Comparison of ENCODE assay signal across 23 cellular contexts in genomic region chr2:48768669-48769068, GRCh38. TPM values are rescaled to one million over a fixed set of nuclear protein-coding genes. Genes with fewer than 3 reads are reported as not detected.
A peak's percentile ranks its signal among the peaks of the same experiment; 100 is the strongest.
DNase-seq lines count a peak whose midpoint lies in the region; TF ChIP-seq lines count a peak whose summit lies in the region.
"Had no signal": no experiment of that assay in that cellular context is flagged by ENCODE, and none has a peak within 500 bp of the region (broad histone marks: within the 10 kb centered on the region; RNA-seq: fewer than 3 reads in every experiment).

No MANE protein-coding gene starts in this region.

- H3K36me3 ChIP-seq in thyroid gland, result no peaks in the 10 kb centered on the region
- H3K36me3 ChIP-seq: BLaER1, left ventricle myocardium inferior, MG63, pancreas, tibial artery had no signal

- H3K4me3 ChIP-seq in thyroid gland (replicated peaks in 1 of 3), result no peak overlapping the region
- H3K4me3 ChIP-seq: BLaER1, left ventricle myocardium inferior, MG63, pancreas, skin epidermis, tibial artery had no signal

- WGBS in thyroid gland, 2 donors, result 61 to 68% methylated on average over 3 of the region's 3 CpGs

- H3K27ac ChIP-seq in thyroid gland, result no peak overlapping the region
- H3K27ac ChIP-seq: 22Rv1, BLaER1, left ventricle myocardium inferior, pancreas, skin epidermis, tibial artery had no signal

- no peak for TF ChIP-seq CTCF in thyroid gland (IDR thresholded peaks at IDR 0.05)

- H3K4me1 ChIP-seq in thyroid gland, result no peaks in the 10 kb centered on the region
- H3K4me1 ChIP-seq: left ventricle myocardium inferior, pancreas, tibial artery had no signal

- intact Hi-C loops in thyroid gland (cut with DNase I), result no loop called here

- no peaks in the 10 kb centered on the region for H3K27me3 ChIP-seq in thyroid gland
- H3K27me3 ChIP-seq: BLaER1, MG63, pancreas, tibial artery had no signal

- TF ChIP-seq POLR2A in thyroid gland (IDR thresholded peaks at IDR 0.05), result no peak

- H3K9me3 ChIP-seq in thyroid gland, result no peaks in the 10 kb centered on the region
- H3K9me3 ChIP-seq: MG63, pancreas, tibial artery had no signal

- DNase-seq in NCI-H1436 (lab: John Stamatoyannopoulos, UW), result peak; percentile 46
- DNase-seq in NCI-H1436 treated with DMSO at 0.1 percent for 48 hours (lab: John Stamatoyannopoulos, UW), result no peak
- DNase-seq in NCI-H1417 treated with DMSO at 0.1 percent for 48 hours (lab: John Stamatoyannopoulos, UW), result peak; percentile 9
- DNase-seq in SKM-1 (lab: John Stamatoyannopoulos, UW; ENCODE audit: unreplicated experiment), result peak; percentile 55
- DNase-seq in retina, result peak; percentile 86
- DNase-seq in activated T-cell treated with anti-CD3 and anti-CD28 coated beads for 4 hours, result no peak
- no peak for DNase-seq in thyroid gland
- DNase-seq in activated CD4-positive, alpha-beta T cell treated with anti-CD3 and anti-CD28 coated beads, Interleukin-2, amount 50 U/mL, for 1 hour, result no peak
- DNase-seq: activated CD8-positive, alpha-beta memory T cell treated with anti-CD3 and anti-CD28 coated beads for 24 hours; activated effector memory CD4-positive, alpha-beta T cell treated with Interleukin-2 at 50 U/mL for 16 hours; DMS153; HFFc6; left ventricle myocardium inferior; MG63; NCI-H345; pancreas; T-cell; tibial artery had no signal

RNA-seq across cellular contexts. Expression of gene LHCGR, which starts 13.1 kb away (rescaled TPM):
- 1 to 10 TPM in 2 of 4 donors, under 1 TPM in 2; 0.59 to 1.7 (median 1.1) TPM for total RNA-seq in thyroid gland
- total RNA-seq: chondrocyte, HFFc6, myocyte, pancreas, T-cell had no signal

Comparison
In these comparisons a context has a peak if more than half of its experiments do, and no peak if none do; other contexts are left out.
1. DNase-seq: peak in NCI-H1436 (single experiment), NCI-H1417 treated with DMSO at 0.1 percent for 48 hours (single experiment), SKM-1 (single experiment) and retina (single experiment); none in NCI-H1436 treated with DMSO at 0.1 percent for 48 hours (single experiment), activated T-cell treated with anti-CD3 and anti-CD28 coated beads for 4 hours (single experiment), thyroid gland (0 of 2) and activated CD4-positive, alpha-beta T cell treated with anti-CD3 and anti-CD28 coated beads, Interleukin-2, amount 50 U/mL, for 1 hour (single experiment).